10 cellular contexts compared by ENCODE assay signal in the genomic region with DNA sequence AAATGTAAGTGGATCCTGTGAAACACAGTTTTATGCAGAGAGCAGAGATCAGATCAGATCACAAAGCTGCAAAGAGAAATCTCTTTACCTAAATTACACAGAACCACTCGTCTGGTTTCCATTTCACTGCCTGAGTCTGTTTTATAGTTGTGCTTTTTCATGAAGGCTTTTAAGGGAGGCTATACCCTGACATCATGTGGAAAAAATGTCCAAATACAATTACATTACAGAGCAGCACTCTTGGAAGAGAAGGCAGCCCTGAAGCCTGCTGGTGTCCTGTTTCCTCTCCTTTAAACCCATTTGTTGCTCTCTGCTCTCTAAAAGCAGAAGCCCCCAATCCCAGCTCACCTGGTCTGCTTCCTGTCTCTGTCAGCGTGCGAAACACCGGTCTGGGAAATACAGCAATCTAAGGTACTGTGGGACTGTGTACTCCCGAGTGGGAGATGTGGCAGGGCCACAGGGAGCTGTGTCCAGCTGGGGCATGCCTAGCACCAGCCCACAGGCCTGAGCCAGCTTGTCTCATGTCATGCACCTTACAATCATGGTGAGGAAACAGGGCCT. TPM values are rescaled to one million over a fixed set of nuclear protein-coding genes. Genes with fewer than 3 reads are reported as not detected.
DNase-seq lines count a peak whose midpoint lies in the region; ATAC-seq and TF ChIP-seq lines count a peak whose summit lies in the region.
"Had no signal": no experiment of that assay in that cellular context is flagged by ENCODE, and none has a peak within 500 bp of the region (broad histone marks: within the 10 kb centered on the region; RNA-seq: fewer than 3 reads in every experiment).

No MANE protein-coding gene starts in this region.

- H3K36me3 ChIP-seq in mucosa of rectum (ENCODE audit: control insufficient read depth in 2 of 2, insufficient read depth in 2 of 2, low read length in 2 of 2) (no peaks in the 10 kb centered on the region), uterus (no peaks in the 10 kb centered on the region)

- no peaks in the 10 kb centered on the region for H3K4me1 Mint-ChIP-seq in stimulated activated effector memory CD8-positive, alpha-beta T cell treated with anti-CD3 and anti-CD28 coated beads, Interleukin-12 subunit alpha, Interleukin-12 subunit beta, amount 100 ng/mL, for 72 hours

- H3K9me3 Mint-ChIP-seq in stimulated activated effector memory CD8-positive, alpha-beta T cell treated with anti-CD3 and anti-CD28 coated beads, Interleukin-12 subunit alpha, Interleukin-12 subunit beta, amount 100 ng/mL, for 72 hours, result no peaks in the 10 kb centered on the region

- peak; percentile 27 for DNase-seq in DMS 273 (lab: John Stamatoyannopoulos, UW; ENCODE audit: unreplicated experiment)
- DNase-seq in DMS 273 treated with DMSO at 0.1 percent for 48 hours (lab: John Stamatoyannopoulos, UW), result no peak
- peak; percentile 54 for DNase-seq in epidermal melanocyte (ENCODE audit: insufficient read length, low spot score)
- peak; percentile 41 to 57 for DNase-seq in uterus
- DNase-seq in stimulated activated effector memory CD8-positive, alpha-beta T cell treated with anti-CD3 and anti-CD28 coated beads, Interleukin-12 subunit alpha, Interleukin-12 subunit beta, amount 100 ng/mL, for 72 hours (ENCODE audit: low spot score in 2 of 2), result no peak
- DNase-seq: PC-9 had no signal

- intact Hi-C loops in uterus (cut with DNase I; ENCODE audit: low total_unique reads), result no loop called here

- peak in 1 of 2 donors; percentile 8 for TF ChIP-seq POLR2A in uterus (IDR thresholded peaks at IDR 0.05)

- H3K9me3 ChIP-seq in mucosa of rectum (ENCODE audit: control insufficient read depth in 2 of 2, low read length in 2 of 2), result no peaks in the 10 kb centered on the region
- no peaks in the 10 kb centered on the region for H3K9me3 ChIP-seq in uterus

- peak overlapping the region; percentile 65 to 80 for H3K27ac ChIP-seq in mucosa of rectum (ENCODE audit: low read depth in 2 of 2, low read length in 2 of 2)
- H3K27ac ChIP-seq in uterus, result peak overlapping the region; percentile 92 to 95
- H3K27ac ChIP-seq: 22Rv1, PC-9 had no signal

- ATAC-seq in stimulated activated effector memory CD8-positive, alpha-beta T cell treated with anti-CD3 and anti-CD28 coated beads, Interleukin-12 subunit alpha, Interleukin-12 subunit beta, amount 100 ng/mL, for 72 hours, result no peak
- no peak for ATAC-seq in HG02678 (IDR thresholded peaks at IDR 0.05; ENCODE audit: unreplicated experiment)
- ATAC-seq in HG03457 (IDR thresholded peaks at IDR 0.05; ENCODE audit: unreplicated experiment), result no peak

- peaks cover 17% of the 10 kb centered on the region for H3K36me3 Mint-ChIP-seq in stimulated activated effector memory CD8-positive, alpha-beta T cell treated with anti-CD3 and anti-CD28 coated beads, Interleukin-12 subunit alpha, Interleukin-12 subunit beta, amount 100 ng/mL, for 72 hours

- H3K4me3 Mint-ChIP-seq in stimulated activated effector memory CD8-positive, alpha-beta T cell treated with anti-CD3 and anti-CD28 coated beads, Interleukin-12 subunit alpha, Interleukin-12 subunit beta, amount 100 ng/mL, for 72 hours, result no peak overlapping the region

- no peak overlapping the region for H3K4me3 ChIP-seq in mucosa of rectum (ENCODE audit: low read length in 2 of 2)
- no peak overlapping the region for H3K4me3 ChIP-seq in uterus
- H3K4me3 ChIP-seq: PC-9 had no signal

- H3K4me1 ChIP-seq in mucosa of rectum (ENCODE audit: control insufficient read depth in 2 of 2, insufficient read depth in 2 of 2, low read length in 2 of 2) (peaks cover 0 to 8% of the 10 kb centered on the region in 2 donors), uterus (no peaks in the 10 kb centered on the region)

- peak overlapping the region in 1 of 2 donors; percentile 29 for H3K9ac ChIP-seq in mucosa of rectum (ENCODE audit: low read depth in 1 of 2, low read length in 2 of 2)

- no peak overlapping the region for H3K27ac Mint-ChIP-seq in stimulated activated effector memory CD8-positive, alpha-beta T cell treated with anti-CD3 and anti-CD28 coated beads, Interleukin-12 subunit alpha, Interleukin-12 subunit beta, amount 100 ng/mL, for 72 hours

- no peaks in the 10 kb centered on the region for H3K27me3 ChIP-seq in mucosa of rectum (ENCODE audit: control insufficient read depth in 2 of 2, insufficient read depth in 2 of 2, low read length in 2 of 2)
- H3K27me3 ChIP-seq in uterus, result no peaks in the 10 kb centered on the region

- no peak for TF ChIP-seq CTCF in uterus (IDR thresholded peaks at IDR 0.05)

RNA-seq across cellular contexts. Expression of gene ZFP36L2, which starts 24.8 kb away (rescaled TPM):
- 100 to 1,000 TPM in 1 of 4 donors, 10 to 100 TPM in 3; 18.2 to 209 (median 67.2) TPM for total RNA-seq in uterus

Comparison
In these comparisons a context has a peak if more than half of its experiments do, and no peak if none do; other contexts are left out.
1. DNase-seq: peak in DMS 273 (single experiment), epidermal melanocyte (single experiment) and uterus (2 of 2); none in DMS 273 treated with DMSO at 0.1 percent for 48 hours (single experiment) and stimulated activated effector memory CD8-positive, alpha-beta T cell treated with anti-CD3 and anti-CD28 coated beads, Interleukin-12 subunit alpha, Interleukin-12 subunit beta, amount 100 ng/mL, for 72 hours (0 of 2).